In genomic region chr15:82878325-82878724, GRCh38 we compare ENCODE assay signal across 1 cellular context.
TF ChIP-seq lines count a peak whose summit lies in the region.

No MANE protein-coding gene starts in this region.

TF ChIP-seq in HepG2, 621 proteins besides CTCF, POLR2A, EP300 and RAD21 (continued from another document):
- TF ChIP-seq GLMP (CRISPR knock-in tag; IDR thresholded peaks at IDR 0.05; ENCODE audit: borderline replicate concordance) = no peak
